14 cellular contexts compared by ENCODE assay signal in genomic region chrX:70264784-70265183, GRCh38.
"Had no signal": no experiment of that assay in that cellular context is flagged by ENCODE, and none has a peak within 500 bp of the region (broad histone marks: within the 10 kb centered on the region; RNA-seq: fewer than 3 reads in every experiment).

No MANE protein-coding gene starts in this region.

- DNase-seq: activated CD4-positive, alpha-beta T cell treated with anti-CD3 and anti-CD28 coated beads, Interleukin-2, amount 10 ng/mL, durations not matched to agents 7 days and 5 days; activated CD8-positive, alpha-beta T cell treated with anti-CD3 and anti-CD28 coated beads, Interleukin-2, amount 10 ng/mL, durations not matched to agents 7 days and 5 days; activated effector memory CD4-positive, alpha-beta T cell treated with Interleukin-2 at 50 U/mL for 16 hours; activated T-cell treated with anti-CD3 and anti-CD28 coated beads, Interleukin-2, amount 50 U/mL, for 48 hours; dorsolateral prefrontal cortex; foreskin melanocyte; left ventricle myocardium inferior; mammary epithelial cell; midbrain; nucleus accumbens; posterior cingulate gyrus; stimulated activated naive B cell treated with anti-CD40 and anti-IgM and Interleukin-4, amounts not matched to agents 10 μg/mL and 1 μg/mL and 100 μg/mL, for 72 hours; upper lobe of right lung had no signal

- H3K27me3 ChIP-seq: upper lobe of right lung had no signal

- H3K4me3 ChIP-seq: dorsolateral prefrontal cortex, left ventricle myocardium inferior, thoracic aorta, upper lobe of right lung had no signal

- H3K27ac ChIP-seq: dorsolateral prefrontal cortex, left ventricle myocardium inferior, thoracic aorta, upper lobe of right lung had no signal

- ATAC-seq: activated CD8-positive, alpha-beta T cell treated with anti-CD3 and anti-CD28 coated beads, Interleukin-2, amount 10 ng/mL, durations not matched to agents 7 days and 5 days; stimulated activated naive B cell treated with anti-CD40 and anti-IgM and Interleukin-4, amounts not matched to agents 10 μg/mL and 1 μg/mL and 100 μg/mL, for 72 hours; upper lobe of right lung had no signal

- H3K4me1 ChIP-seq: left ventricle myocardium inferior, upper lobe of right lung had no signal

- H3K9me3 ChIP-seq: left ventricle myocardium inferior, thoracic aorta, upper lobe of right lung had no signal

- H3K36me3 ChIP-seq: left ventricle myocardium inferior, thoracic aorta, upper lobe of right lung had no signal
